ENCODE assay signal across 8 cellular contexts in genomic region chr16:49440156-49441065, GRCh38.
DNase-seq lines count a peak whose midpoint lies in the region; ATAC-seq, FAIRE-seq and TF ChIP-seq lines count a peak whose summit lies in the region.

No MANE protein-coding gene starts in this region.

- FAIRE-seq in D721Med (lab: Jason Lieb, UNC) (no peak), GM18507 (lab: Jason Lieb, UNC) (peak; percentile 18)

- ATAC-seq in activated naive CD8-positive, alpha-beta T cell treated with anti-CD3 and anti-CD28 coated beads, Interleukin-2, amount 10 ng/mL, durations not matched to agents 7 days and 5 days (ENCODE audit: low read depth) = no peak
- ATAC-seq in HG03460 (IDR thresholded peaks at IDR 0.05; ENCODE audit: unreplicated experiment) = no peak

- intact Hi-C loops in cardiac septum (cut with DNase I) = no loop called here

- H3K4me1 Mint-ChIP-seq in activated naive CD8-positive, alpha-beta T cell treated with anti-CD3 and anti-CD28 coated beads, Interleukin-2, amount 10 ng/mL, durations not matched to agents 7 days and 5 days = peaks cover 23% of the 10 kb centered on the region
- H3K4me1 Mint-ChIP-seq in nephron progenitor cell = peaks cover 65% of the 10 kb centered on the region

- DNase-seq in D721Med (ENCODE audit: insufficient read length, low spot score) = no peak
- no peak for DNase-seq in GM18507 (ENCODE audit: extremely low spot score, insufficient read length, low read depth)
- no peak for DNase-seq in activated naive CD8-positive, alpha-beta T cell treated with anti-CD3 and anti-CD28 coated beads, Interleukin-2, amount 10 ng/mL, durations not matched to agents 7 days and 5 days
- no peak for DNase-seq in nephron progenitor cell
- DNase-seq in dedifferentiated amniotic fluid mesenchymal stem cell (ENCODE audit: extremely low spot score) = no peak
- DNase-seq in cardiac septum (ENCODE audit: low spot score) = no peak
- no peak for DNase-seq in activated T-cell treated with anti-CD3 and anti-CD28 coated beads for 4 hours

- POLR2A ChIA-PET in activated naive CD8-positive, alpha-beta T cell treated with anti-CD3 and anti-CD28 coated beads, Interleukin-2, amount 10 ng/mL, durations not matched to agents 7 days and 5 days (lab: Charles Lee) = interaction anchor here (0.8 kb wide), 1 partner anchor 23 kb away, joined by 3 read pairs; no protein-coding TSS in a partner anchor

- no peaks in the 10 kb centered on the region for H3K36me3 Mint-ChIP-seq in activated naive CD8-positive, alpha-beta T cell treated with anti-CD3 and anti-CD28 coated beads, Interleukin-2, amount 10 ng/mL, durations not matched to agents 7 days and 5 days
- no peaks in the 10 kb centered on the region for H3K36me3 Mint-ChIP-seq in nephron progenitor cell (ENCODE audit: low read depth)

- H3K27me3 Mint-ChIP-seq in activated naive CD8-positive, alpha-beta T cell treated with anti-CD3 and anti-CD28 coated beads, Interleukin-2, amount 10 ng/mL, durations not matched to agents 7 days and 5 days = no peaks in the 10 kb centered on the region
- H3K27me3 Mint-ChIP-seq in nephron progenitor cell (ENCODE audit: low read depth, poor library complexity) = peaks cover 35% of the 10 kb centered on the region

- no peak overlapping the region for H3K4me3 Mint-ChIP-seq in activated naive CD8-positive, alpha-beta T cell treated with anti-CD3 and anti-CD28 coated beads, Interleukin-2, amount 10 ng/mL, durations not matched to agents 7 days and 5 days
- H3K4me3 Mint-ChIP-seq in nephron progenitor cell = peak overlapping the region; percentile 47

- H3K27ac Mint-ChIP-seq in activated naive CD8-positive, alpha-beta T cell treated with anti-CD3 and anti-CD28 coated beads, Interleukin-2, amount 10 ng/mL, durations not matched to agents 7 days and 5 days = peak overlapping the region; percentile 60
- H3K27ac Mint-ChIP-seq in nephron progenitor cell = no peak overlapping the region

- TF ChIP-seq CTCF in D721Med (IDR thresholded peaks at IDR 0.05; ENCODE audit: insufficient read depth, missing control alignments) = peak; percentile 24
- TF ChIP-seq CTCF in nephron progenitor cell (IDR thresholded peaks at IDR 0.05) = no peak

- no peaks in the 10 kb centered on the region for H3K9me3 Mint-ChIP-seq in activated naive CD8-positive, alpha-beta T cell treated with anti-CD3 and anti-CD28 coated beads, Interleukin-2, amount 10 ng/mL, durations not matched to agents 7 days and 5 days
- H3K9me3 Mint-ChIP-seq in nephron progenitor cell = no peaks in the 10 kb centered on the region
